Comparison of ENCODE assay signal across 14 cellular contexts in genomic region chr5:178774866-178775539, GRCh38. TPM values are rescaled to one million over a fixed set of nuclear protein-coding genes. Genes with fewer than 3 reads are reported as not detected.
A peak's percentile ranks its signal among the peaks of the same experiment; 100 is the strongest.
DNase-seq lines count a peak whose midpoint lies in the region; ATAC-seq and TF ChIP-seq lines count a peak whose summit lies in the region.
"Had no signal": no experiment of that assay in that cellular context is flagged by ENCODE, and none has a peak within 500 bp of the region (broad histone marks: within the 10 kb centered on the region; RNA-seq: fewer than 3 reads in every experiment).

No MANE protein-coding gene starts in this region.

- H3K36me3 Mint-ChIP-seq in HFFc6 (ENCODE audit: low read depth): peaks cover 16% of the 10 kb centered on the region

- TF ChIP-seq CTCF in left lung (IDR thresholded peaks at IDR 0.05): no peak
- TF ChIP-seq CTCF in HFFc6 (IDR thresholded peaks at IDR 0.05): no peak

- intact Hi-C loops in left lung (cut with DNase I) (no loop called here), posterior vena cava (cut with DNase I) (no loop called here)

- no peak for DNase-seq in stimulated activated naive CD8-positive, alpha-beta T cell treated with anti-CD3 and anti-CD28 coated beads, Interleukin-15, amount 100 ng/mL, for 72 hours
- DNase-seq in stimulated activated naive CD8-positive, alpha-beta T cell treated with anti-CD3 and anti-CD28 coated beads, Interleukin-15, Interleukin-2, amounts not matched to agents 100 U/mL and 50 U/mL, for 24 hours: no peak
- DNase-seq in left lung (peak; percentile 17 to 73), posterior vena cava (ENCODE audit: low spot score) (peak; percentile 76), NCI-H1105 (lab: John Stamatoyannopoulos, UW) (no peak), HFFc6 (no peak)
- DNase-seq: C1 segment of cervical spinal cord; CD4-positive, alpha-beta T cell; DMS79 treated with DMSO at 0.1 percent for 48 hours; EL; HCEC 1CT had no signal

- peaks cover 0 to 15% of the 10 kb centered on the region in 2 donors for H3K4me1 ChIP-seq in left lung

- ATAC-seq in stimulated activated naive CD8-positive, alpha-beta T cell treated with anti-CD3 and anti-CD28 coated beads, Interleukin-15, amount 100 ng/mL, for 72 hours: peak; percentile 15
- no peak for ATAC-seq in stimulated activated naive CD8-positive, alpha-beta T cell treated with anti-CD3 and anti-CD28 coated beads, Interleukin-15, Interleukin-2, amounts not matched to agents 100 U/mL and 50 U/mL, for 24 hours
- ATAC-seq in left lung (no peak), HG03354 (IDR thresholded peaks at IDR 0.05; ENCODE audit: poor library complexity, severe bottlenecking, unreplicated experiment) (no peak), GM18867 (IDR thresholded peaks at IDR 0.05; ENCODE audit: unreplicated experiment) (no peak)

- H3K27me3 Mint-ChIP-seq in stimulated activated naive CD8-positive, alpha-beta T cell treated with anti-CD3 and anti-CD28 coated beads, Interleukin-15, amount 100 ng/mL, for 72 hours: no peaks in the 10 kb centered on the region
- H3K27me3 Mint-ChIP-seq in HFFc6 (ENCODE audit: insufficient read depth): peaks cover 12% of the 10 kb centered on the region; the same call in 1 of the 2 replicates
- H3K27me3 Mint-ChIP-seq: CD4-positive, alpha-beta T cell had no signal

- no peak overlapping the region for H3K27ac ChIP-seq in left lung
- H3K27ac ChIP-seq: 22Rv1 had no signal

- H3K36me3 ChIP-seq in left lung: no peaks in the 10 kb centered on the region

- H3K27ac Mint-ChIP-seq in stimulated activated naive CD8-positive, alpha-beta T cell treated with anti-CD3 and anti-CD28 coated beads, Interleukin-15, amount 100 ng/mL, for 72 hours: peak overlapping the region in 1 of 2 donors; percentile 9
- no peak overlapping the region for H3K27ac Mint-ChIP-seq in HFFc6
- H3K27ac Mint-ChIP-seq: CD4-positive, alpha-beta T cell had no signal

- no peak overlapping the region for H3K4me3 Mint-ChIP-seq in stimulated activated naive CD8-positive, alpha-beta T cell treated with anti-CD3 and anti-CD28 coated beads, Interleukin-15, amount 100 ng/mL, for 72 hours
- no peak overlapping the region for H3K4me3 Mint-ChIP-seq in HFFc6
- H3K4me3 Mint-ChIP-seq: CD4-positive, alpha-beta T cell had no signal

- H3K4me1 Mint-ChIP-seq in stimulated activated naive CD8-positive, alpha-beta T cell treated with anti-CD3 and anti-CD28 coated beads, Interleukin-15, amount 100 ng/mL, for 72 hours: peaks cover 5% of the 10 kb centered on the region
- H3K4me1 Mint-ChIP-seq in HFFc6 (ENCODE audit: low read depth): no peaks in the 10 kb centered on the region

- H3K27me3 ChIP-seq in left lung: no peaks in the 10 kb centered on the region

- H3K9me3 Mint-ChIP-seq in stimulated activated naive CD8-positive, alpha-beta T cell treated with anti-CD3 and anti-CD28 coated beads, Interleukin-15, amount 100 ng/mL, for 72 hours: no peaks in the 10 kb centered on the region
- H3K9me3 Mint-ChIP-seq in HFFc6: peaks cover 61% of the 10 kb centered on the region
- H3K9me3 Mint-ChIP-seq: CD4-positive, alpha-beta T cell had no signal

- no peaks in the 10 kb centered on the region for H3K9me3 ChIP-seq in left lung

- no peak overlapping the region for H3K4me3 ChIP-seq in left lung

RNA-seq across cellular contexts. Expression of gene ZNF354A, which starts 44.5 kb away (rescaled TPM):
- total RNA-seq in left lung (10 to 100 TPM in 1 of 2 donors, 1 to 10 TPM in 1; 9.1 to 12.5 TPM), posterior vena cava (10 to 100 TPM; 11.1 to 14.2 TPM)
- 1 to 10 TPM; 6.7 to 7.6 (median 7.4) TPM for total RNA-seq in HFFc6 (2021; fragmentation: NEBNext Ultra II Directional; extraction: Animal tissue kit (Norgen Biotek cat#: 25700))

Comparison
In these comparisons a context has a peak if more than half of its experiments do, and no peak if none do; other contexts are left out.
1. DNase-seq: peak in left lung (2 of 2) and posterior vena cava (single experiment); none in stimulated activated naive CD8-positive, alpha-beta T cell treated with anti-CD3 and anti-CD28 coated beads, Interleukin-15, amount 100 ng/mL, for 72 hours (0 of 2), stimulated activated naive CD8-positive, alpha-beta T cell treated with anti-CD3 and anti-CD28 coated beads, Interleukin-15, Interleukin-2, amounts not matched to agents 100 U/mL and 50 U/mL, for 24 hours (single experiment), NCI-H1105 (single experiment) and HFFc6 (single experiment).